12 cellular contexts compared by ENCODE assay signal in genomic region chr15:56806147-56806536, GRCh38.
DNase-seq lines count a peak whose midpoint lies in the region; ATAC-seq, FAIRE-seq and TF ChIP-seq lines count a peak whose summit lies in the region.
"Had no signal": no experiment of that assay in that cellular context is flagged by ENCODE, and none has a peak within 500 bp of the region (broad histone marks: within the 10 kb centered on the region; RNA-seq: fewer than 3 reads in every experiment).

No MANE protein-coding gene starts in this region.

- intact Hi-C loops in left ventricle myocardium inferior (cut with micrococcal nuclease) (no loop called here), Right ventricle myocardium superior (cut with DNase I) (no loop called here), vagina (cut with DNase I) (no loop called here), head of caudate nucleus (cut with DNase I) (no loop called here)

- CTCF ChIA-PET in SK-N-SH (lab: Yijun Ruan, JAX), result interaction anchor here (0.6 kb wide), 1 partner anchor 189 kb away, joined by 3 read pairs; no protein-coding TSS in a partner anchor

- no peak for TF ChIP-seq RAD21 in SK-N-SH (IDR thresholded peaks at IDR 0.05; ENCODE audit: low read length)

- no peak for TF ChIP-seq CTCF in left ventricle myocardium inferior (IDR thresholded peaks at IDR 0.05; ENCODE audit: borderline replicate concordance)
- TF ChIP-seq CTCF in SK-N-SH (IDR thresholded peaks at IDR 0.05), result no peak
- TF ChIP-seq CTCF in fibroblast of pulmonary artery (IDR thresholded peaks at IDR 0.05; ENCODE audit: low read length, missing control alignments), result no peak
- no peak for TF ChIP-seq CTCF in vagina (IDR thresholded peaks at IDR 0.05)

- no peak for ATAC-seq in Right ventricle myocardium superior (ENCODE audit: poor library complexity)

- WGBS in SK-N-SH (ENCODE audit: low lambda C conversion rate), result 62% methylated on average over 2 of the region's 2 CpGs
- WGBS in small intestine, 3 donors, result 34 to 56% (median 42%) methylated on average over 2 of the region's 2 CpGs

- H3K9me2 ChIP-seq in SK-N-SH, result no peaks in the 10 kb centered on the region

- DNase-seq in left ventricle myocardium inferior (no peak), Right ventricle myocardium superior (no peak), SK-N-SH (no peak), fibroblast of pulmonary artery (ENCODE audit: low read depth) (no peak), vagina (ENCODE audit: extremely low spot score in 2 of 2) (no peak), NCI-H526 (lab: John Stamatoyannopoulos, UW) (no peak), small intestine (no peak), head of caudate nucleus (no peak)
- DNase-seq: KG1, NCI-H2171 had no signal

- H3K9me3 ChIP-seq in left ventricle myocardium inferior (replicated peaks), result peaks cover 22% of the 10 kb centered on the region
- H3K9me3 ChIP-seq in SK-N-SH, result peaks cover 8% of the 10 kb centered on the region; the same call in 1 of the 2 replicates
- no peaks in the 10 kb centered on the region for H3K9me3 ChIP-seq in vagina
- no peaks in the 10 kb centered on the region for H3K9me3 ChIP-seq in small intestine (ENCODE audit: control insufficient read depth, low read depth)

- H3K27ac ChIP-seq in left ventricle myocardium inferior (replicated peaks), result peak overlapping the region; percentile 7
- peak overlapping the region in 1 of 2 experiments; percentile 79; a peak in 3 of 4 replicates for H3K27ac ChIP-seq in SK-N-SH (ENCODE audit: low read depth in 2 of 2, low read length in 1 of 2)
- peak overlapping the region; percentile 68 for H3K27ac ChIP-seq in vagina
- no peak overlapping the region for H3K27ac ChIP-seq in small intestine (ENCODE audit: low read depth in 1 of 2, low read length in 1 of 2)
- H3K27ac ChIP-seq: BLaER1 treated with 17β-estradiol and CSF1 and Interleukin-3, amounts not matched to agents 10 nM and 100 nM; neural progenitor cell had no signal

- H3F3A ChIP-seq in SK-N-SH (replicated peaks; ENCODE audit: insufficient read depth), result peaks cover 9% of the 10 kb centered on the region

- H4K20me1 ChIP-seq in SK-N-SH (ENCODE audit: insufficient read depth), result no peaks in the 10 kb centered on the region
- H4K20me1 ChIP-seq: BLaER1 treated with 17β-estradiol and CSF1 and Interleukin-3, amounts not matched to agents 10 nM and 100 nM had no signal

- FAIRE-seq in small intestine (lab: Jason Lieb, UNC), result no peak

- no peak for TF ChIP-seq POLR2A in vagina (IDR thresholded peaks at IDR 0.05)

- peak overlapping the region; percentile 74 for H3K4me2 ChIP-seq in SK-N-SH
- H3K4me2 ChIP-seq: neural progenitor cell had no signal

- TF ChIP-seq EP300 in SK-N-SH (IDR thresholded peaks at IDR 0.05; ENCODE audit: borderline replicate concordance in 1 of 2, low read depth in 1 of 2, low read length in 1 of 2), result no peak

- H3K4me3 ChIP-seq in left ventricle myocardium inferior (peak overlapping the region; percentile 42), SK-N-SH (ENCODE audit: low read depth in 2 of 2, low read length in 1 of 2) (peak overlapping the region; percentile 24 to 43; a peak in 3 of 4 replicates), fibroblast of pulmonary artery (replicated peaks; ENCODE audit: low read depth, low read length) (peak overlapping the region; percentile 40), vagina (peak overlapping the region in 1 of 2 donors; percentile 24), small intestine (ENCODE audit: low read depth in 1 of 2, low read length in 2 of 2) (no peak overlapping the region)
- H3K4me3 ChIP-seq: BLaER1 treated with 17β-estradiol and CSF1 and Interleukin-3, amounts not matched to agents 10 nM and 100 nM; neural progenitor cell had no signal

- peak overlapping the region; percentile 95 for H2AFZ ChIP-seq in SK-N-SH (ENCODE audit: low read depth)
- H2AFZ ChIP-seq: neural progenitor cell had no signal

- no peaks in the 10 kb centered on the region for H3K79me2 ChIP-seq in SK-N-SH (ENCODE audit: insufficient read depth)

- H3K36me3 ChIP-seq in left ventricle myocardium inferior, result peaks cover 12% of the 10 kb centered on the region
- peaks cover 0 to 5% of the 10 kb centered on the region in 2 experiments for H3K36me3 ChIP-seq in SK-N-SH (replicated peaks in 1 of 2; ENCODE audit: control insufficient read depth in 1 of 2, insufficient read depth in 2 of 2, low read length in 1 of 2)
- H3K36me3 ChIP-seq in vagina, result no peaks in the 10 kb centered on the region
- no peaks in the 10 kb centered on the region for H3K36me3 ChIP-seq in small intestine (ENCODE audit: control insufficient read depth in 2 of 2, insufficient read depth in 2 of 2, low read length in 2 of 2)
- H3K36me3 ChIP-seq: neural progenitor cell had no signal

- H3K27me3 ChIP-seq in left ventricle myocardium inferior (ENCODE audit: low read depth) (no peaks in the 10 kb centered on the region), SK-N-SH (ENCODE audit: insufficient read depth) (no peaks in the 10 kb centered on the region), vagina (no peaks in the 10 kb centered on the region), small intestine (ENCODE audit: control insufficient read depth in 2 of 2, insufficient read depth in 2 of 2, low read length in 2 of 2) (no peaks in the 10 kb centered on the region)
- H3K27me3 ChIP-seq: BLaER1 treated with 17β-estradiol and CSF1 and Interleukin-3, amounts not matched to agents 10 nM and 100 nM; neural progenitor cell had no signal

- POLR2A ChIA-PET in SK-N-SH (lab: Yijun Ruan, JAX), result no interaction called here

- H3K9ac ChIP-seq in SK-N-SH, result peak overlapping the region; percentile 55
- H3K9ac ChIP-seq: BLaER1 treated with 17β-estradiol and CSF1 and Interleukin-3, amounts not matched to agents 10 nM and 100 nM; neural progenitor cell had no signal

- H3K4me1 ChIP-seq in left ventricle myocardium inferior (no peaks in the 10 kb centered on the region), SK-N-SH (ENCODE audit: control insufficient read depth in 1 of 2, insufficient read depth in 2 of 2, low read depth in 1 of 2, low read length in 1 of 2) (peaks cover 0 to 8% of the 10 kb centered on the region in 2 experiments; a peak in 2 of 4 replicates), vagina (peaks cover 8% of the 10 kb centered on the region), small intestine (ENCODE audit: control insufficient read depth in 2 of 2, insufficient read depth in 1 of 2, low read depth in 1 of 2, low read length in 1 of 2) (no peaks in the 10 kb centered on the region)
- H3K4me1 ChIP-seq: neural progenitor cell had no signal

TF ChIP-seq in SK-N-SH, 30 proteins besides CTCF, POLR2A, EP300 and RAD21 (continues in another document):
- no peak for TF ChIP-seq RCOR1 (IDR thresholded peaks at IDR 0.05; ENCODE audit: low read length)
- no peak for TF ChIP-seq ZBTB33 (IDR thresholded peaks at IDR 0.05; ENCODE audit: borderline replicate concordance, low read depth)
- TF ChIP-seq USF1 (IDR thresholded peaks at IDR 0.05; ENCODE audit: borderline replicate concordance, low read depth), result no peak
- TF ChIP-seq MXI1 (IDR thresholded peaks at IDR 0.05; ENCODE audit: low read depth, low read length), result no peak
- TF ChIP-seq REST (IDR thresholded peaks at IDR 0.05; ENCODE audit: low read depth, low read length), result no peak
- no peak for TF ChIP-seq SIN3A (IDR thresholded peaks at IDR 0.05; ENCODE audit: borderline replicate concordance, low read depth, low read length)
- TF ChIP-seq MEF2A (IDR thresholded peaks at IDR 0.05; ENCODE audit: borderline replicate concordance, low read depth), result no peak

Comparison
In these comparisons a context has a peak if more than half of its experiments do, and no peak if none do; other contexts are left out.
1. H3K27ac ChIP-seq: peak in left ventricle myocardium inferior (single experiment) and vagina (single experiment); none in small intestine (0 of 2).
2. H3K4me3 ChIP-seq: peak in left ventricle myocardium inferior (single experiment), SK-N-SH (2 of 2) and fibroblast of pulmonary artery (single experiment); none in small intestine (0 of 2).